In the genomic region with DNA sequence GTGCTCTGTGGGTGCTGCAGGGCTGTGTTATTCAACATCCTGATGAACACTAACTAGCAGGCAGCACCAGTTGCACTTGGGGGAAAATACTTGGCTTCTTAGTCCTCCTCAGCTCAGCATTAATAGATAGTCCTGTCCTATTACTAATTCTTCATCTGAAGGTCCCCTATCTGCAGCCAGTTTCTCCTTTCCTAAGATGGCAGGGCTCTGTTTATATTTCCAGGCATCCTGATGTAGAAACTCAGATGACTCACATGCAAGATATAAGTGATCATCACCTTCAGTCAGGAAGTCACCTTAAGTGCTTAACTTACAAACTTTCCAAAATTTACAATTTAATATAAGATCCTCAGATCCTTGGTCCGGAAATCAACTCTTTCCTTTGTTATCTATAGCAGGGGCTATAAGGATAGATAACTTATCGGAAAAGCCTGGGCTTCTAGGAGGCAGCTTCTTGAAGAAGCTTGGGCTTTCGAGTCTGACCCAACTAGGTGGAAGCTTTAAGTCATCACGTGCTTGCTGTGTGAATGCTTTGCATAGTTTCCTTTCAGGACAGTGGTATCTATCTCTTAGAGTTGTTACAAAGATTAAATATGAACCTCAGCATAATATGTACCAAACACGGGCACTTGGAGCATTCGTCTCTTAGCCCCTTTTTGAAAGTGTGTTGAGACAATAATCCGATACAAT, we compare ENCODE assay signal across 1 cellular context.
TF ChIP-seq lines count a peak whose summit lies in the region.

No MANE protein-coding gene starts in this region.

TF ChIP-seq in GM23338, 12 proteins besides CTCF, POLR2A, EP300 and RAD21 (continued from another document):
- TF ChIP-seq, protein P1, sequence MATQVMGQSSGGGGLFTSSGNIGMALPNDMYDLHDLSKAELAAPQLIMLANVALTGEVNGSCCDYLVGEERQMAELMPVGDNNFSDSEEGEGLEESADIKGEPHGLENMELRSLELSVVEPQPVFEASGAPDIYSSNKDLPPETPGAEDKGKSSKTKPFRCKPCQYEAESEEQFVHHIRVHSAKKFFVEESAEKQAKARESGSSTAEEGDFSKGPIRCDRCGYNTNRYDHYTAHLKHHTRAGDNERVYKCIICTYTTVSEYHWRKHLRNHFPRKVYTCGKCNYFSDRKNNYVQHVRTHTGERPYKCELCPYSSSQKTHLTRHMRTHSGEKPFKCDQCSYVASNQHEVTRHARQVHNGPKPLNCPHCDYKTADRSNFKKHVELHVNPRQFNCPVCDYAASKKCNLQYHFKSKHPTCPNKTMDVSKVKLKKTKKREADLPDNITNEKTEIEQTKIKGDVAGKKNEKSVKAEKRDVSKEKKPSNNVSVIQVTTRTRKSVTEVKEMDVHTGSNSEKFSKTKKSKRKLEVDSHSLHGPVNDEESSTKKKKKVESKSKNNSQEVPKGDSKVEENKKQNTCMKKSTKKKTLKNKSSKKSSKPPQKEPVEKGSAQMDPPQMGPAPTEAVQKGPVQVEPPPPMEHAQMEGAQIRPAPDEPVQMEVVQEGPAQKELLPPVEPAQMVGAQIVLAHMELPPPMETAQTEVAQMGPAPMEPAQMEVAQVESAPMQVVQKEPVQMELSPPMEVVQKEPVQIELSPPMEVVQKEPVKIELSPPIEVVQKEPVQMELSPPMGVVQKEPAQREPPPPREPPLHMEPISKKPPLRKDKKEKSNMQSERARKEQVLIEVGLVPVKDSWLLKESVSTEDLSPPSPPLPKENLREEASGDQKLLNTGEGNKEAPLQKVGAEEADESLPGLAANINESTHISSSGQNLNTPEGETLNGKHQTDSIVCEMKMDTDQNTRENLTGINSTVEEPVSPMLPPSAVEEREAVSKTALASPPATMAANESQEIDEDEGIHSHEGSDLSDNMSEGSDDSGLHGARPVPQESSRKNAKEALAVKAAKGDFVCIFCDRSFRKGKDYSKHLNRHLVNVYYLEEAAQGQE (IDR thresholded peaks at IDR 0.05; ENCODE audit: unreplicated experiment) = no peak
- TF ChIP-seq ZNF114 (CRISPR knock-in tag; IDR thresholded peaks at IDR 0.05) (no peak), POLR2AphosphoS5 (IDR thresholded peaks at IDR 0.05; ENCODE audit: low read depth) (no peak), EZH2 (IDR thresholded peaks at IDR 0.05; ENCODE audit: low read depth, unreplicated experiment) (no peak), STAT1 (IDR thresholded peaks at IDR 0.05; ENCODE audit: unreplicated experiment) (no peak)
- TF ChIP-seq, protein P2, sequence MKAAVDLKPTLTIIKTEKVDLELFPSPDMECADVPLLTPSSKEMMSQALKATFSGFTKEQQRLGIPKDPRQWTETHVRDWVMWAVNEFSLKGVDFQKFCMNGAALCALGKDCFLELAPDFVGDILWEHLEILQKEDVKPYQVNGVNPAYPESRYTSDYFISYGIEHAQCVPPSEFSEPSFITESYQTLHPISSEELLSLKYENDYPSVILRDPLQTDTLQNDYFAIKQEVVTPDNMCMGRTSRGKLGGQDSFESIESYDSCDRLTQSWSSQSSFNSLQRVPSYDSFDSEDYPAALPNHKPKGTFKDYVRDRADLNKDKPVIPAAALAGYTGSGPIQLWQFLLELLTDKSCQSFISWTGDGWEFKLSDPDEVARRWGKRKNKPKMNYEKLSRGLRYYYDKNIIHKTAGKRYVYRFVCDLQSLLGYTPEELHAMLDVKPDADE (IDR thresholded peaks at IDR 0.05) = no peak
